10 cellular contexts compared by ENCODE assay signal in genomic region chr3:186988806-186989205, GRCh38. TPM values are rescaled to one million over a fixed set of nuclear protein-coding genes. Genes with fewer than 3 reads are reported as not detected.
A peak's percentile ranks its signal among the peaks of the same experiment; 100 is the strongest.
DNase-seq lines count a peak whose midpoint lies in the region; ATAC-seq, FAIRE-seq and TF ChIP-seq lines count a peak whose summit lies in the region.
"Had no signal": no experiment of that assay in that cellular context is flagged by ENCODE, and none has a peak within 500 bp of the region (broad histone marks: within the 10 kb centered on the region; RNA-seq: fewer than 3 reads in every experiment).

No MANE protein-coding gene starts in this region.

- H3K9me3 ChIP-seq in liver (ENCODE audit: control insufficient read depth in 4 of 4, low read length in 3 of 4) (no peaks in the 10 kb centered on the region), HepG2 (ENCODE audit: low read length) (no peaks in the 10 kb centered on the region), suprapubic skin (no peaks in the 10 kb centered on the region)
- H3K9me3 ChIP-seq: ascending aorta had no signal

- no peak for DNase-seq in HepG2 (ENCODE audit: low spot score)
- no peak for DNase-seq in NCI-H2081 treated with DMSO at 0.1 percent for 48 hours (lab: John Stamatoyannopoulos, UW)
- DNase-seq in activated effector memory CD4-positive, alpha-beta T cell treated with anti-CD3 and anti-CD28 coated beads, Interleukin-2, amount 50 U/mL, for 16 hours: no peak
- no peak for DNase-seq in NCI-H2029 (lab: John Stamatoyannopoulos, UW)
- DNase-seq in suprapubic skin (ENCODE audit: low spot score in 2 of 2): no peak
- DNase-seq: NCI-H2029 treated with DMSO at 0.1 percent for 48 hours had no signal

- H3K79me2 ChIP-seq in HepG2 (ENCODE audit: insufficient read depth, low read length): no peaks in the 10 kb centered on the region

- POLR2A ChIA-PET in HepG2 (lab: Yijun Ruan, JAX): interaction anchor here (0.9 to 2.5 kb wide), 3 partner anchors 10 to 51 kb away, joined by 3 to 9 read pairs (median 7); no protein-coding TSS in a partner anchor

- CTCF ChIA-PET in HepG2 (lab: Yijun Ruan, JAX; ENCODE audit: low intra/inter-chr PET ratio, low total read pairs): no interaction called here

- no peak for FAIRE-seq in HepG2 (lab: Jason Lieb, UNC)

- TF ChIP-seq EP300 in HepG2 (IDR thresholded peaks at IDR 0.05; ENCODE audit: low read depth in 2 of 2, low read length in 2 of 2): no peak
- TF ChIP-seq EP300 in HepG2 (CRISPR knock-in tag; IDR thresholded peaks at IDR 0.05; ENCODE audit: borderline replicate concordance): no peak
- no peak for TF ChIP-seq EP300 in suprapubic skin (IDR thresholded peaks at IDR 0.05)

- H3K4me1 ChIP-seq in liver (ENCODE audit: control insufficient read depth in 4 of 4, insufficient read depth in 4 of 4, low read length in 3 of 4): peaks cover 6 to 46% (median 16%) of the 10 kb centered on the region in 4 donors
- H3K4me1 ChIP-seq in HepG2 (ENCODE audit: insufficient read depth, low read length): peaks cover 33% of the 10 kb centered on the region
- no peaks in the 10 kb centered on the region for H3K4me1 ChIP-seq in suprapubic skin

- in situ Hi-C loops in HepG2 (cut with HindIII; ENCODE audit: extremely low pct_ligation_motif_present, low pct_unique_long_range_greater_than_20kb): no loop called here

- no peak overlapping the region for H2AFZ ChIP-seq in HepG2 (ENCODE audit: low read length)

- TF ChIP-seq CTCF in liver (IDR thresholded peaks at IDR 0.05; ENCODE audit: low read depth, low read length, missing input control) (no peak), HepG2 (CRISPR knock-in tag; IDR thresholded peaks at IDR 0.05) (no peak), suprapubic skin (IDR thresholded peaks at IDR 0.05) (no peak)

- H3K27me3 ChIP-seq in liver (ENCODE audit: control insufficient read depth in 4 of 4, insufficient read depth in 4 of 4, low read length in 3 of 4): no peaks in the 10 kb centered on the region
- H3K27me3 ChIP-seq in HepG2 (ENCODE audit: control insufficient read depth in 1 of 2, insufficient read depth in 2 of 2, low read length in 2 of 2): no peaks in the 10 kb centered on the region
- H3K27me3 ChIP-seq in suprapubic skin: no peaks in the 10 kb centered on the region
- H3K27me3 ChIP-seq: ascending aorta had no signal

- peak overlapping the region in 1 of 2 donors; percentile 51 for H3K9ac ChIP-seq in liver (ENCODE audit: low read depth in 1 of 2, low read length in 2 of 2)
- H3K9ac ChIP-seq in HepG2 (ENCODE audit: insufficient read depth, low read depth, low read length): no peak overlapping the region

- intact Hi-C loops in HepG2 (cut with micrococcal nuclease; ENCODE audit: unreplicated experiment): no loop called here

- 31% methylated on average over 3 of the region's 3 CpGs for WGBS in liver
- 94% methylated on average over 3 of the region's 3 CpGs for WGBS in HepG2 (ENCODE audit: low lambda C conversion rate)
- WGBS in suprapubic skin: 95% methylated on average over 3 of the region's 3 CpGs

- no peaks in the 10 kb centered on the region for H4K20me1 ChIP-seq in HepG2 (ENCODE audit: insufficient read depth, low read length)

- H3K4me2 ChIP-seq in HepG2 (ENCODE audit: low read depth, low read length): no peak overlapping the region

- no peak for ATAC-seq in HepG2
- ATAC-seq in HG02588 (IDR thresholded peaks at IDR 0.05; ENCODE audit: unreplicated experiment): peak; percentile 76
- peak; percentile 73 for ATAC-seq in HG03521 (IDR thresholded peaks at IDR 0.05; ENCODE audit: unreplicated experiment)

- peak overlapping the region; percentile 88 to 89 for H3K27ac ChIP-seq in liver (ENCODE audit: low read depth in 1 of 2, low read length in 2 of 2)
- no peak overlapping the region for H3K27ac ChIP-seq in HepG2 (ENCODE audit: extremely low read length, insufficient read depth, low read length)
- H3K27ac ChIP-seq in suprapubic skin: no peak overlapping the region
- H3K27ac ChIP-seq: ascending aorta had no signal

- BruUV-seq in HepG2 (replicated peaks; lab: Mats Ljungman, UMichigan): no TSS peak

- TF ChIP-seq RAD21 in liver (IDR thresholded peaks at IDR 0.05) (peak in 1 of 2 donors; percentile 34), HepG2 (CRISPR knock-in tag; IDR thresholded peaks at IDR 0.05) (no peak)

- TF ChIP-seq POLR2A in HepG2 (IDR thresholded peaks at IDR 0.05; ENCODE audit: insufficient read depth in 1 of 2, low read depth in 2 of 2, low read length in 2 of 2) (no peak), suprapubic skin (IDR thresholded peaks at IDR 0.05) (no peak)

- peaks cover 0 to 3% (median under 1%) of the 10 kb centered on the region in 4 donors for H3K36me3 ChIP-seq in liver (ENCODE audit: control insufficient read depth in 4 of 4, insufficient read depth in 3 of 4, low read depth in 1 of 4, low read length in 3 of 4)
- H3K36me3 ChIP-seq in HepG2 (replicated peaks in 1 of 2; ENCODE audit: control insufficient read depth in 1 of 2, insufficient read depth in 2 of 2, low read length in 2 of 2): no peaks in the 10 kb centered on the region
- H3K36me3 ChIP-seq in suprapubic skin: no peaks in the 10 kb centered on the region

- H3K4me3 ChIP-seq in liver (ENCODE audit: low read depth in 1 of 3, low read length in 3 of 3) (no peak overlapping the region), HepG2 (replicated peaks in 1 of 3; ENCODE audit: insufficient read depth in 1 of 3, low read depth in 2 of 3, low read length in 3 of 3) (no peak overlapping the region), suprapubic skin (no peak overlapping the region)
- H3K4me3 ChIP-seq: ascending aorta had no signal

TF ChIP-seq in liver, 16 proteins besides CTCF, POLR2A, EP300 and RAD21 (continues in another document):
- TF ChIP-seq RXRA (IDR thresholded peaks at IDR 0.05): peak in 1 of 2 donors; percentile 20
- TF ChIP-seq SP1 (IDR thresholded peaks at IDR 0.05): peak; percentile 30

TF ChIP-seq in HepG2, 621 proteins besides CTCF, POLR2A, EP300 and RAD21 (continues in another document):
- no peak for TF ChIP-seq TEAD2 (CRISPR knock-in tag; IDR thresholded peaks at IDR 0.05)
- TF ChIP-seq SMAD3 (CRISPR knock-in tag; IDR thresholded peaks at IDR 0.05): no peak
- TF ChIP-seq KAT2B (IDR thresholded peaks at IDR 0.05; ENCODE audit: borderline replicate concordance, low read depth, low read length): no peak
- no peak for TF ChIP-seq GTF3A (CRISPR knock-in tag; conservative IDR thresholded peaks at IDR 0.05)
- TF ChIP-seq HNF4G (IDR thresholded peaks at IDR 0.05; ENCODE audit: borderline replicate concordance, low read depth, low read length): no peak
- no peak for TF ChIP-seq HNF4G (CRISPR knock-in tag; IDR thresholded peaks at IDR 0.05; ENCODE audit: borderline replicate concordance, low read depth)
- no peak for TF ChIP-seq ZNF687 (CRISPR knock-in tag; IDR thresholded peaks at IDR 0.05)

RNA-seq across cellular contexts. Expression of gene ST6GAL1, which starts 58.5 kb away (rescaled TPM):
- total RNA-seq in liver (100 to 1,000 TPM; 102 to 376 TPM), HepG2 (2016; rRNA removed; fragmentation: Illumina TruSeq; extraction: Trizol) (62.1 and 79.9 TPM in 2 replicates), suprapubic skin (10 to 100 TPM; 23.9 to 42.2 (median 31.9) TPM)
- polyA plus RNA-seq in liver (100 to 1,000 TPM; 280 to 425 TPM), HepG2 (2011; rRNA removed) (163 and 164 TPM in 2 replicates)
- total RNA-seq in HepG2 (2016; cell fraction: cytosol; rRNA removed; fragmentation: Illumina TruSeq; extraction: Trizol; ENCODE audit: low read depth): 8.1 and 8.2 TPM in 2 replicates
- total RNA-seq in HepG2 (2016; cell fraction: insoluble cytoplasmic fraction; rRNA removed; fragmentation: Illumina TruSeq; extraction: Trizol): 62.1 and 78.3 TPM in 2 replicates
- total RNA-seq in HepG2 (2016; cell fraction: membrane; rRNA removed; fragmentation: Illumina TruSeq; extraction: Trizol): 30.2 and 33.0 TPM in 2 replicates
- 91.6 and 101 TPM in 2 replicates for total RNA-seq in HepG2 (2016; cell fraction: nucleus; rRNA removed; fragmentation: Illumina TruSeq; extraction: Trizol)
- polyA plus RNA-seq in HepG2 (2011; cell fraction: cytosol; rRNA removed): 115 and 161 TPM in 2 replicates
- 50.3 and 65.6 TPM in 2 replicates for polyA plus RNA-seq in HepG2 (2011; cell fraction: nucleus; rRNA removed)
- 189 and 200 TPM in 2 replicates for polyA plus RNA-seq in HepG2 (2012)
- 5.0 and 5.1 TPM in 2 replicates for polyA plus RNA-seq in HepG2 (2016; cell fraction: cytosol; fragmentation: Illumina TruSeq; extraction: Trizol; ENCODE audit: low read depth)
- polyA plus RNA-seq in HepG2 (2016; cell fraction: insoluble cytoplasmic fraction; fragmentation: Illumina TruSeq; extraction: Trizol; ENCODE audit: low read depth): 49.0 and 50.2 TPM in 2 replicates
- 18.2 and 19.6 TPM in 2 replicates for polyA plus RNA-seq in HepG2 (2016; cell fraction: membrane; fragmentation: Illumina TruSeq; extraction: Trizol; ENCODE audit: low read depth)
- 91.4 and 96.5 TPM in 2 replicates for polyA plus RNA-seq in HepG2 (2016; cell fraction: nucleus; fragmentation: Illumina TruSeq; extraction: Trizol; ENCODE audit: insufficient read depth, low read depth)
- 3.2 and 268 TPM in 2 replicates for polyA minus RNA-seq in HepG2 (2011; rRNA and poly(A)+ RNA removed; ENCODE audit: low replicate concordance)
- 106 and 146 TPM in 2 replicates for polyA minus RNA-seq in HepG2 (2011; cell fraction: cytosol; rRNA and poly(A)+ RNA removed)
- 119 and 177 TPM in 2 replicates for polyA minus RNA-seq in HepG2 (2011; cell fraction: nucleus; rRNA and poly(A)+ RNA removed)

Comparison
In these comparisons a context has a peak if more than half of its experiments do, and no peak if none do; other contexts are left out.
1. H3K27ac ChIP-seq: peak in liver (2 of 2); none in HepG2 (single experiment) and suprapubic skin (single experiment).